1 cellular context compared by ENCODE assay signal in genomic region chr6:27332692-27333641, GRCh38.
TF ChIP-seq lines count a peak whose summit lies in the region.

No MANE protein-coding gene starts in this region.

TF ChIP-seq in K562, 482 proteins besides CTCF, POLR2A, EP300 and RAD21 (continued from another document and continues in another):
- TF ChIP-seq ZNF518B (CRISPR knock-in tag; IDR thresholded peaks at IDR 0.05) (no peak), ZFX (CRISPR knock-in tag; IDR thresholded peaks at IDR 0.05) (no peak), ZNF696 (CRISPR knock-in tag; conservative IDR thresholded peaks at IDR 0.05) (no peak), EZH2 (IDR thresholded peaks at IDR 0.05; ENCODE audit: borderline replicate concordance, low read depth, low read length) (no peak), SIRT6 (IDR thresholded peaks at IDR 0.05; ENCODE audit: low read depth, low read length) (no peak), NKRF (IDR thresholded peaks at IDR 0.05; ENCODE audit: borderline replicate concordance) (0 out of 2 replicates have a peak, but pooled peaks have one; percentile 47), ZNF12 (CRISPR knock-in tag; IDR thresholded peaks at IDR 0.05) (no peak), ZNF589 (CRISPR knock-in tag; IDR thresholded peaks at IDR 0.05; ENCODE audit: low read depth) (no peak), ZNF398 (CRISPR knock-in tag; IDR thresholded peaks at IDR 0.05) (no peak), HNRNPL (IDR thresholded peaks at IDR 0.05; ENCODE audit: low read depth, low read length) (0 out of 2 replicates have a peak, but pooled peaks have one; percentile 20), ELK1 (CRISPR knock-in tag; IDR thresholded peaks at IDR 0.05) (no peak), BRF2 (IDR thresholded peaks at IDR 0.05; ENCODE audit: borderline replicate concordance, insufficient read depth, insufficient read length) (no peak), TSHZ1 (CRISPR knock-in tag; IDR thresholded peaks at IDR 0.05) (no peak), RREB1 (CRISPR knock-in tag; IDR thresholded peaks at IDR 0.05) (0 out of 2 replicates have a peak, but pooled peaks have one; percentile 62), E2F8 (IDR thresholded peaks at IDR 0.05; ENCODE audit: low read depth, partially characterized antibody) (no peak), NONO (IDR thresholded peaks at IDR 0.05; ENCODE audit: low read depth in 2 of 2, low read length in 1 of 2) (peak; percentile 24 to 26; a peak in 1 of 4 replicates), JUND (IDR thresholded peaks at IDR 0.05; ENCODE audit: borderline replicate concordance, low read depth, low read length) (no peak; the same call in 1 of the 2 replicates), JUND (tag; IDR thresholded peaks at IDR 0.05; ENCODE audit: borderline replicate concordance, low read depth, low read length) (peak; percentile 65; the same call in 1 of the 3 replicates), SMARCA4 (IDR thresholded peaks at IDR 0.05) (0 out of 2 replicates have a peak, but pooled peaks have one; percentile 7), HIVEP1 (CRISPR knock-in tag; IDR thresholded peaks at IDR 0.05) (0 out of 2 replicates have a peak, but pooled peaks have one; percentile 45), DDX20 (tag; IDR thresholded peaks at IDR 0.05; ENCODE audit: low read depth) (no peak), TSC22D4 (tag; IDR thresholded peaks at IDR 0.05) (no peak), SUPT5H (IDR thresholded peaks at IDR 0.05) (peak; percentile 40; the same call in 1 of the 2 replicates), ZNF311 (CRISPR knock-in tag; IDR thresholded peaks at IDR 0.05) (no peak), HLTF (IDR thresholded peaks at IDR 0.05) (no peak), ETS2 (tag; IDR thresholded peaks at IDR 0.05; ENCODE audit: borderline replicate concordance, poor library complexity, severe bottlenecking) (no peak), ZKSCAN8 (CRISPR knock-in tag; IDR thresholded peaks at IDR 0.05) (no peak), GTF2E2 (tag; IDR thresholded peaks at IDR 0.05) (peak; percentile 56; the same call in 1 of the 2 replicates), GABPA (tag; conservative IDR thresholded peaks at IDR 0.05; ENCODE audit: low read depth) (no peak), TGIF2 (CRISPR knock-in tag; IDR thresholded peaks at IDR 0.05) (no peak), SRSF3 (IDR thresholded peaks at IDR 0.05; ENCODE audit: insufficient read depth, low read length) (no peak), SNRNP70 (optimal IDR thresholded peaks at IDR 0.05; ENCODE audit: low read depth, low read length) (no peak), THAP7 (CRISPR knock-in tag; IDR thresholded peaks at IDR 0.05) (no peak), ZEB2 (IDR thresholded peaks at IDR 0.05) (peak; percentile 93)
